ENCODE assay signal across 8 cellular contexts in genomic region chr10:72274213-72274729, GRCh38. TPM values are rescaled to one million over a fixed set of nuclear protein-coding genes. Genes with fewer than 3 reads are reported as not detected.
DNase-seq lines count a peak whose midpoint lies in the region; ATAC-seq and TF ChIP-seq lines count a peak whose summit lies in the region.

No MANE protein-coding gene starts in this region.

- H3F3A ChIP-seq in GM23248 (ENCODE audit: insufficient read depth): peaks cover 47% of the 10 kb centered on the region

- H3K9me3 Mint-ChIP-seq in activated CD8-positive, alpha-beta T cell treated with anti-CD3 and anti-CD28 coated beads, Interleukin-2, amount 10 ng/mL, durations not matched to agents 7 days and 5 days (ENCODE audit: insufficient read depth): no peaks in the 10 kb centered on the region

- H3K79me2 ChIP-seq in GM23248 (ENCODE audit: insufficient read depth) (peaks cover 28% of the 10 kb centered on the region), hepatocyte (peaks cover 24% of the 10 kb centered on the region)

- peak overlapping the region; percentile 83 for H3K9ac ChIP-seq in GM23248

- in situ Hi-C loops in GM23248 (cut with MboI): no loop called here

- 2% methylated on average over 38 to 40 of the region's 40 CpGs for whole genome bisulfite sequencing in GM23248 (ENCODE audit: low coverage in 1 of 2, low lambda C conversion rate in 2 of 2, missing lambda C conversion rate in 2 of 2), 2 experiments
- WGBS in hepatocyte (ENCODE audit: low lambda C conversion rate, missing lambda C conversion rate): under 1% methylated on average over 40 of the region's 40 CpGs

- H3K4me3 Mint-ChIP-seq in activated CD8-positive, alpha-beta T cell treated with anti-CD3 and anti-CD28 coated beads, Interleukin-2, amount 10 ng/mL, durations not matched to agents 7 days and 5 days: peak overlapping the region; percentile 90

- peak; percentile 6 for ATAC-seq in activated CD8-positive, alpha-beta T cell treated with anti-CD3 and anti-CD28 coated beads, Interleukin-2, amount 10 ng/mL, durations not matched to agents 7 days and 5 days

- H3K4me3 ChIP-seq in AG04449 (ENCODE audit: low read depth, low read length) (peak overlapping the region; percentile 99), GM23248 (peak overlapping the region; percentile 92), hepatocyte (peak overlapping the region; percentile 78), skin epidermis (peak overlapping the region; percentile 71 to 94 (median 82))

- peak overlapping the region; percentile 88 for H3K4me2 ChIP-seq in GM23248 (ENCODE audit: unreplicated experiment)
- peak overlapping the region; percentile 92 for H3K4me2 ChIP-seq in hepatocyte

- H3K4me1 Mint-ChIP-seq in activated CD8-positive, alpha-beta T cell treated with anti-CD3 and anti-CD28 coated beads, Interleukin-2, amount 10 ng/mL, durations not matched to agents 7 days and 5 days (ENCODE audit: low read depth): peaks cover 62% of the 10 kb centered on the region

- POLR2A ChIA-PET in AG04449 (lab: Yijun Ruan, JAX): interaction anchor here (0.6 to 5.6 kb wide), 25 partner anchors 9 to 958 kb away, joined by 3 to 106 read pairs (median 9); partner anchors contain the start of genes ANAPC16, ASCC1 and DNAJB12
- POLR2A ChIA-PET in activated CD8-positive, alpha-beta T cell treated with anti-CD3 and anti-CD28 coated beads, Interleukin-2, amount 10 ng/mL, durations not matched to agents 7 days and 5 days (lab: Charles Lee): interaction anchor here (1.0 to 7.4 kb wide), 22 partner anchors 8 to 70 kb away, joined by 3 to 88 read pairs (median 8); partner anchors contain the start of genes ANAPC16 and ASCC1

- H3K27ac ChIP-seq in GM23248: peak overlapping the region; percentile 65
- H3K27ac ChIP-seq in hepatocyte: peak overlapping the region; percentile 91
- peak overlapping the region; percentile 81 to 98 (median 95) for H3K27ac ChIP-seq in skin epidermis

- H3K9me2 ChIP-seq in GM23248 (ENCODE audit: insufficient read depth) (no peaks in the 10 kb centered on the region), hepatocyte (replicated peaks; ENCODE audit: insufficient read depth) (no peaks in the 10 kb centered on the region)

- DNase-seq in AG04449 (ENCODE audit: low read depth, low spot score) (no peak), GM23248 (no peak), hepatocyte (ENCODE audit: low spot score) (no peak), GM20000 (ENCODE audit: low spot score) (no peak), NAMALWA (ENCODE audit: low spot score) (no peak)
- DNase-seq in activated CD8-positive, alpha-beta T cell treated with anti-CD3 and anti-CD28 coated beads, Interleukin-2, amount 10 ng/mL, durations not matched to agents 7 days and 5 days: no peak
- no peak for DNase-seq in stimulated activated CD4-positive, alpha-beta T cell treated with anti-CD3 and anti-CD28 coated beads, Interleukin-4, amount 100 ng/mL, for 24 hours

- H3K27me3 ChIP-seq in GM23248 (replicated peaks; ENCODE audit: insufficient read depth) (no peaks in the 10 kb centered on the region), hepatocyte (no peaks in the 10 kb centered on the region)

- peak overlapping the region; percentile 30; the same call in 1 of the 2 replicates for H2AFZ ChIP-seq in GM23248
- H2AFZ ChIP-seq in hepatocyte: no peak overlapping the region

- H4K20me1 ChIP-seq in GM23248 (ENCODE audit: insufficient read depth) (no peaks in the 10 kb centered on the region; the same call in 1 of the 2 replicates), hepatocyte (ENCODE audit: insufficient read depth, poor library complexity, severe bottlenecking) (peaks cover 23% of the 10 kb centered on the region)

- CTCF ChIA-PET in AG04449 (lab: Yijun Ruan, JAX): interaction anchor here (0.6 to 3.3 kb wide), 17 partner anchors 9 to 148 kb away, joined by 3 to 25 read pairs (median 6); no protein-coding TSS in a partner anchor
- CTCF ChIA-PET in activated CD8-positive, alpha-beta T cell treated with anti-CD3 and anti-CD28 coated beads, Interleukin-2, amount 10 ng/mL, durations not matched to agents 7 days and 5 days (lab: Charles Lee): interaction anchor here (0.9 to 10.5 kb wide), 28 partner anchors 10 to 225 kb away, joined by 3 to 122 read pairs (median 12); no protein-coding TSS in a partner anchor

- peaks cover 12% of the 10 kb centered on the region for H3K4me1 ChIP-seq in GM23248 (ENCODE audit: insufficient read depth)
- H3K4me1 ChIP-seq in hepatocyte (ENCODE audit: insufficient read depth): peaks cover 36% of the 10 kb centered on the region

- H3K36me3 Mint-ChIP-seq in activated CD8-positive, alpha-beta T cell treated with anti-CD3 and anti-CD28 coated beads, Interleukin-2, amount 10 ng/mL, durations not matched to agents 7 days and 5 days (ENCODE audit: low read depth): peaks cover 37% of the 10 kb centered on the region

- H3K9me3 ChIP-seq in GM23248 (ENCODE audit: low read depth) (no peaks in the 10 kb centered on the region), hepatocyte (ENCODE audit: low read depth) (no peaks in the 10 kb centered on the region)

- no peaks in the 10 kb centered on the region for H3K27me3 Mint-ChIP-seq in activated CD8-positive, alpha-beta T cell treated with anti-CD3 and anti-CD28 coated beads, Interleukin-2, amount 10 ng/mL, durations not matched to agents 7 days and 5 days (ENCODE audit: low read depth)

- TF ChIP-seq CTCF in AG04449 (IDR thresholded peaks at IDR 0.05; ENCODE audit: insufficient read depth, low read length, missing control alignments): no peak
- TF ChIP-seq CTCF in hepatocyte (IDR thresholded peaks at IDR 0.05; ENCODE audit: poor library complexity): no peak
- TF ChIP-seq CTCF in GM20000 (IDR thresholded peaks at IDR 0.05; ENCODE audit: extremely low read depth, missing control alignments): no peak

- H3K36me3 ChIP-seq in GM23248 (ENCODE audit: low read depth): peaks cover 15% of the 10 kb centered on the region
- peaks cover 3% of the 10 kb centered on the region for H3K36me3 ChIP-seq in hepatocyte (replicated peaks; ENCODE audit: insufficient read depth, low read depth)

- peak overlapping the region; percentile 91 for H3K27ac Mint-ChIP-seq in activated CD8-positive, alpha-beta T cell treated with anti-CD3 and anti-CD28 coated beads, Interleukin-2, amount 10 ng/mL, durations not matched to agents 7 days and 5 days

RNA-seq across cellular contexts. Expression of gene DDIT4, which starts 0.5 kb away (rescaled TPM):
- 188 and 199 TPM in 2 replicates for total RNA-seq in GM23248 (2014; rRNA removed; shearing (Covaris generic))
- polyA plus RNA-seq in GM23248 (2016; fragmentation: Nextera tagmentation; extraction: Ambion mirVana): 144 and 155 TPM in 2 replicates
- 100 to 1,000 TPM; 382 to 384 TPM for total RNA-seq in activated CD8-positive, alpha-beta T cell treated with anti-CD3 and anti-CD28 coated beads, Interleukin-2, amount 10 ng/mL, durations not matched to agents 7 days and 5 days
- total RNA-seq in hepatocyte: 162 and 165 TPM in 2 replicates
- polyA plus RNA-seq in hepatocyte: 189 and 235 TPM in 2 replicates

RNA-seq across cellular contexts. Expression of gene ASCC1, which starts 58.2 kb away (rescaled TPM):
- 21.5 and 25.2 TPM in 2 replicates for total RNA-seq in GM23248 (2014; rRNA removed; shearing (Covaris generic))
- polyA plus RNA-seq in GM23248 (2016; fragmentation: Nextera tagmentation; extraction: Ambion mirVana) (26.6 and 30.0 TPM in 2 replicates), hepatocyte (25.2 and 31.8 TPM in 2 replicates)
- 10 to 100 TPM; 34.8 to 40.3 TPM for total RNA-seq in activated CD8-positive, alpha-beta T cell treated with anti-CD3 and anti-CD28 coated beads, Interleukin-2, amount 10 ng/mL, durations not matched to agents 7 days and 5 days
- total RNA-seq in hepatocyte: 38.7 and 43.3 TPM in 2 replicates

RNA-seq across cellular contexts. Expression of gene ANAPC16, which starts 58.5 kb away (rescaled TPM):
- 61.1 and 69.6 TPM in 2 replicates for total RNA-seq in GM23248 (2014; rRNA removed; shearing (Covaris generic))
- polyA plus RNA-seq in GM23248 (2016; fragmentation: Nextera tagmentation; extraction: Ambion mirVana): 97.9 and 101 TPM in 2 replicates
- total RNA-seq in activated CD8-positive, alpha-beta T cell treated with anti-CD3 and anti-CD28 coated beads, Interleukin-2, amount 10 ng/mL, durations not matched to agents 7 days and 5 days: 10 to 100 TPM; 72.9 TPM
- 109 and 117 TPM in 2 replicates for total RNA-seq in hepatocyte
- 118 and 131 TPM in 2 replicates for polyA plus RNA-seq in hepatocyte
